In the genomic region with DNA sequence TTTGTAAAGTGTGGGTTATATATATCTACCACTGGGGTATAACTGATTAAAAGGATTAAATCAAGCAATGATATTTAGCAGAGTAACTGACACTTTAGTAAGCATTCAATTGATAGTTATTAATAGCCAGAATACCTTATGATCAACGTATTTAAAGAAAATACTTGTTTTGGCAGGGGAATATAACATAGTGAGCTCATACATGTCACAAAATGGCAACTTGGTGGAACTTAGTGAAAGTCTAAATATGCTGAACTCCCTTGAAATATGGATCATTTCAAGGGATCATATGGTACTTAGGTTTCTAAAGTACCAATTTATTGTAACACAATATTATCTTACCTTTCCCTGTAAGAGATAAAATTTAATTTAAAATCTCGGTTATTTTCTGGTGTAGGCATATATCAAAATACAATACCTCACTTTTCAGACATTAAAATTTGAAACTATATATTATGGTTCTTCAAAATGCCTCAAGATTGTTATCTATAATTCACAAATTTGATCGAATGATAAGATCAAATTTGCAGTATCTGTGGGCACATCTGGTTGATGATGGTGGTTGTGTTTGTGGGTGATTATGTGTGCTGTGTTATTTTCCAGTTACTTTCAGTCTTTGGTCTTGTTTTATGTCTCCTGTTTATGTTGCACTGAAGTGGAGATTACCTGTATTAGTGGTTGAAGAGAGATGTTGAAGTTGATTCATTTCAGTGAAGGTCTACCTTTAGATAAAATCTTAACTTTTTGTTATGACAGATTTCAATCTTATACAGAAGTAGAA, we compare ENCODE assay signal across 17 cellular contexts.
"Had no signal": no experiment of that assay in that cellular context is flagged by ENCODE, and none has a peak within 500 bp of the region (broad histone marks: within the 10 kb centered on the region; RNA-seq: fewer than 3 reads in every experiment).

No MANE protein-coding gene starts in this region.

- H3K27me3 ChIP-seq: foreskin keratinocyte, right lobe of liver had no signal

- H3K27ac Mint-ChIP-seq: activated naive CD8-positive, alpha-beta T cell treated with anti-CD3 and anti-CD28 coated beads for 36 hours; nephron; stimulated activated naive CD8-positive, alpha-beta T cell treated with anti-CD3 and anti-CD28 coated beads, Interleukin-15, Interleukin-2, amounts not matched to agents 100 ng/mL and 50 ng/mL, for 24 hours had no signal

- H3K4me3 ChIP-seq: lung, psoas muscle, right lobe of liver, thoracic aorta had no signal

- H3K9me3 Mint-ChIP-seq: activated naive CD8-positive, alpha-beta T cell treated with anti-CD3 and anti-CD28 coated beads for 36 hours; activated T-cell treated with anti-CD3 and anti-CD28 coated beads, Interleukin-2, amount 50 U/mL, for 4 hours; immature natural killer cell; nephron; stimulated activated naive CD8-positive, alpha-beta T cell treated with anti-CD3 and anti-CD28 coated beads, Interleukin-15, Interleukin-2, amounts not matched to agents 100 ng/mL and 50 ng/mL, for 24 hours had no signal

- H3K36me3 Mint-ChIP-seq: immature natural killer cell had no signal

- ATAC-seq: activated T-cell treated with anti-CD3 and anti-CD28 coated beads, Interleukin-2, amount 50 U/mL, for 4 hours; foreskin keratinocyte; left colon; psoas muscle; right lobe of liver had no signal

- H3K27me3 Mint-ChIP-seq: activated naive CD8-positive, alpha-beta T cell treated with anti-CD3 and anti-CD28 coated beads for 36 hours; stimulated activated naive CD8-positive, alpha-beta T cell treated with anti-CD3 and anti-CD28 coated beads, Interleukin-15, Interleukin-2, amounts not matched to agents 100 ng/mL and 50 ng/mL, for 24 hours had no signal

- DNase-seq: activated CD4-positive, alpha-beta T cell treated with anti-CD3 and anti-CD28 coated beads for 4 hours; activated gamma-delta T cell treated with Interleukin-2 at 50 U/mL for 16 hours; activated naive CD8-positive, alpha-beta T cell treated with anti-CD3 and anti-CD28 coated beads for 36 hours; activated T-cell treated with anti-CD3 and anti-CD28 coated beads, Interleukin-2, amount 50 U/mL, for 4 hours; foreskin keratinocyte; immature natural killer cell; left colon; psoas muscle; right lobe of liver; SW 1271; T-helper 9 cell had no signal

- H3K27ac ChIP-seq: foreskin keratinocyte, psoas muscle, right lobe of liver, thoracic aorta had no signal

- H3K4me3 Mint-ChIP-seq: activated naive CD8-positive, alpha-beta T cell treated with anti-CD3 and anti-CD28 coated beads for 36 hours; activated T-cell treated with anti-CD3 and anti-CD28 coated beads, Interleukin-2, amount 50 U/mL, for 4 hours; immature natural killer cell; stimulated activated naive CD8-positive, alpha-beta T cell treated with anti-CD3 and anti-CD28 coated beads, Interleukin-15, Interleukin-2, amounts not matched to agents 100 ng/mL and 50 ng/mL, for 24 hours had no signal

- H3K9me3 ChIP-seq: psoas muscle, right lobe of liver, thoracic aorta had no signal

- H3K36me3 ChIP-seq: right lobe of liver, thoracic aorta had no signal

- FAIRE-seq: endometrium, urothelium cell line had no signal
